ENCODE assay signal across 15 cellular contexts in genomic region chr13:30698023-30698422, GRCh38. TPM values are rescaled to one million over a fixed set of nuclear protein-coding genes. Genes with fewer than 3 reads are reported as not detected.
A peak's percentile ranks its signal among the peaks of the same experiment; 100 is the strongest.
DNase-seq lines count a peak whose midpoint lies in the region; ATAC-seq and TF ChIP-seq lines count a peak whose summit lies in the region.
"Had no signal": no experiment of that assay in that cellular context is flagged by ENCODE, and none has a peak within 500 bp of the region (broad histone marks: within the 10 kb centered on the region; RNA-seq: fewer than 3 reads in every experiment).

No MANE protein-coding gene starts in this region.

- dilution Hi-C loops in IMR-90 (cut with HindIII; ENCODE audit: low sequenced_read_pairs, unreplicated experiment), result no loop called here

- H3K9me1 ChIP-seq in IMR-90 (ENCODE audit: insufficient read depth, low read length), result peaks cover 5% of the 10 kb centered on the region; the same call in 1 of the 2 replicates

- peak overlapping the region; percentile 46; the same call in 1 of the 2 replicates for H3K23ac ChIP-seq in IMR-90 (ENCODE audit: low read depth, low read length)

- peak overlapping the region; percentile 36; the same call in 1 of the 2 replicates for H3K4ac ChIP-seq in IMR-90 (ENCODE audit: low read depth, low read length)

- H3K4me3 ChIP-seq in IMR-90 (ENCODE audit: insufficient read depth, low read depth, low read length), result no peak overlapping the region
- no peak overlapping the region for H3K4me3 ChIP-seq in brain microvascular endothelial cell (ENCODE audit: low read depth, low read length)
- peak overlapping the region; percentile 59 for H3K4me3 ChIP-seq in thoracic aorta
- H3K4me3 ChIP-seq: hepatocyte, thyroid gland had no signal

- H3K9me3 ChIP-seq in IMR-90 (ENCODE audit: control insufficient read depth, insufficient read depth, low read length), result no peaks in the 10 kb centered on the region
- H3K9me3 ChIP-seq in thoracic aorta, result no peaks in the 10 kb centered on the region
- H3K9me3 ChIP-seq: thyroid gland had no signal

- no peak overlapping the region for H2AK9ac ChIP-seq in IMR-90 (replicated peaks; ENCODE audit: low read depth, low read length, poor library complexity)

- peak overlapping the region; percentile 75; the same call in 2 of the 3 replicates for H2BK15ac ChIP-seq in IMR-90 (ENCODE audit: low read depth, low read length)

- 20% methylated on average over 1 of the region's 7 CpGs; no CpG with 5 or more reads in 1 of the 2 experiments for WGBS in IMR-90 (ENCODE audit: extremely low coverage in 2 of 2, insufficient read length in 1 of 2), 2 experiments

- H3K18ac ChIP-seq in IMR-90 (ENCODE audit: low read depth, low read length), result peak overlapping the region; percentile 89

- peak overlapping the region; percentile 70 to 76; a peak in 2 of 4 replicates for H4K8ac ChIP-seq in IMR-90 (ENCODE audit: low read depth in 2 of 2, low read length in 2 of 2)

- peak overlapping the region; percentile 69; the same call in 1 of the 2 replicates for H3K27ac ChIP-seq in IMR-90 (ENCODE audit: insufficient read depth, low read length)
- H3K27ac ChIP-seq in brain microvascular endothelial cell, result peak overlapping the region; percentile 78
- peak overlapping the region in 1 of 2 donors; percentile 16 for H3K27ac ChIP-seq in thoracic aorta
- H3K27ac ChIP-seq: hepatocyte, thyroid gland had no signal

- H4K91ac ChIP-seq in IMR-90 (ENCODE audit: insufficient read depth, low read depth, low read length), result no peak overlapping the region

- peak overlapping the region; percentile 43 for H3K4me2 ChIP-seq in IMR-90 (ENCODE audit: low read depth, low read length)
- H3K4me2 ChIP-seq: hepatocyte had no signal

- H3K4me1 ChIP-seq in IMR-90 (ENCODE audit: control insufficient read depth, insufficient read depth, low read length) (peaks cover 25% of the 10 kb centered on the region), thoracic aorta (ENCODE audit: control insufficient read depth in 1 of 2, low read depth in 2 of 2) (peaks cover 10 to 15% of the 10 kb centered on the region in 2 donors)

- TF ChIP-seq CTCF in IMR-90 (conservative IDR thresholded peaks at IDR 0.05; ENCODE audit: low read depth, low read length) (no peak), brain microvascular endothelial cell (IDR thresholded peaks at IDR 0.05; ENCODE audit: low read depth, low read length, missing control alignments) (no peak), thoracic aorta (IDR thresholded peaks at IDR 0.05) (no peak)

- H3K79me1 ChIP-seq in IMR-90 (ENCODE audit: low read depth in 1 of 2, low read length in 2 of 2), result no peaks in the 10 kb centered on the region

- no TSS peak for BruUV-seq in IMR-90 (replicated peaks; lab: Mats Ljungman, UMichigan)

- CTCF ChIA-PET in IMR-90 (lab: Yijun Ruan, JAX), result no interaction called here

- no peak for TF ChIP-seq RAD21 in IMR-90 (IDR thresholded peaks at IDR 0.05; ENCODE audit: low read length)

- H4K5ac ChIP-seq in IMR-90 (ENCODE audit: low read depth, low read length), result peak overlapping the region; percentile 92

- H3K27me3 ChIP-seq in IMR-90 (ENCODE audit: control insufficient read depth, insufficient read depth, low read length) (no peaks in the 10 kb centered on the region), brain microvascular endothelial cell (replicated peaks) (no peaks in the 10 kb centered on the region), thoracic aorta (replicated peaks; ENCODE audit: insufficient read depth) (no peaks in the 10 kb centered on the region)
- H3K27me3 ChIP-seq: hepatocyte, thyroid gland had no signal

- POLR2A ChIA-PET in IMR-90 (lab: Charles Lee; ENCODE audit: unreplicated experiment), result no interaction called here

- H2BK5ac ChIP-seq in IMR-90 (ENCODE audit: low read depth, low read length, poor library complexity, severe bottlenecking), result no peak overlapping the region

- peak overlapping the region; percentile 40 for H2BK20ac ChIP-seq in IMR-90 (ENCODE audit: low read depth, low read length)

- ATAC-seq in IMR-90 (ENCODE audit: low read depth) (peak; percentile 30), thoracic aorta (ENCODE audit: insufficient number of reproducible peaks, low FRiP score, low read depth) (no peak), HG02884 (IDR thresholded peaks at IDR 0.05; ENCODE audit: unreplicated experiment) (no peak), HG03108 (IDR thresholded peaks at IDR 0.05; ENCODE audit: unreplicated experiment) (no peak)
- ATAC-seq: activated T-cell treated with anti-CD3 and anti-CD28 coated beads, Interleukin-2, amount 50 U/mL, for 4 hours had no signal

- peak overlapping the region; percentile 15 for H2AFZ ChIP-seq in IMR-90 (replicated peaks; ENCODE audit: low read length, poor library complexity)
- H2AFZ ChIP-seq: hepatocyte had no signal

- H3K14ac ChIP-seq in IMR-90 (replicated peaks; ENCODE audit: low read depth, low read length), result peak overlapping the region; percentile 26

- no peak overlapping the region for H3K9ac ChIP-seq in IMR-90 (ENCODE audit: low read depth, low read length)

- no peaks in the 10 kb centered on the region for H4K20me1 ChIP-seq in IMR-90 (ENCODE audit: insufficient read depth, low read length)

- TF ChIP-seq POLR2A in IMR-90 (IDR thresholded peaks at IDR 0.05; ENCODE audit: low read depth, low read length), result no peak

- intact Hi-C loops in IMR-90 (cut with micrococcal nuclease), result loop anchor here (10.0 kb wide), 1 partner anchor 563 kb away; no protein-coding TSS in a partner anchor

- no peak overlapping the region for H2AK5ac ChIP-seq in IMR-90 (ENCODE audit: low read depth, low read length)

- DNase-seq in IMR-90 (peak; percentile 81), brain microvascular endothelial cell (peak; percentile 81), hepatic stellate cell (ENCODE audit: low spot score) (peak; percentile 42), thoracic aorta (ENCODE audit: low spot score) (no peak), ureter (ENCODE audit: low spot score) (no peak), NCI-H1092 (lab: John Stamatoyannopoulos, UW) (no peak)
- DNase-seq: activated naive CD8-positive, alpha-beta T cell treated with anti-CD3 and anti-CD28 coated beads for 36 hours; activated T-cell treated with anti-CD3 and anti-CD28 coated beads, Interleukin-2, amount 50 U/mL, for 4 hours; midbrain; NCI-H1105; NCI-H748 treated with DMSO at 0.1 percent for 48 hours; thyroid gland had no signal

- in situ Hi-C loops in IMR-90 (cut with MboI; ENCODE audit: low sequenced_read_pairs), result no loop called here
- in situ Hi-C loops in brain microvascular endothelial cell (cut with HindIII; ENCODE audit: low pct_ligation_motif_present, low sequenced_read_pairs), result no loop called here

- no peak overlapping the region for H3K56ac ChIP-seq in IMR-90 (ENCODE audit: extremely low read depth, insufficient read depth, low read length)

- H2BK120ac ChIP-seq in IMR-90 (ENCODE audit: low read depth, low read length), result peak overlapping the region; percentile 36; the same call in 1 of the 2 replicates

- H3K36me3 ChIP-seq in IMR-90 (ENCODE audit: control insufficient read depth, insufficient read depth, low read length) (no peaks in the 10 kb centered on the region), brain microvascular endothelial cell (replicated peaks) (no peaks in the 10 kb centered on the region), thoracic aorta (no peaks in the 10 kb centered on the region)
- H3K36me3 ChIP-seq: thyroid gland had no signal

TF ChIP-seq in IMR-90, 13 proteins besides CTCF, POLR2A, EP300 and RAD21:
- TF ChIP-seq MAFK (IDR thresholded peaks at IDR 0.05; ENCODE audit: low read depth, low read length) (0 out of 2 replicates have a peak, but pooled peaks have one; percentile 6), FOS (IDR thresholded peaks at IDR 0.05; ENCODE audit: low read depth, low read length) (no peak), CEBPB (IDR thresholded peaks at IDR 0.05; ENCODE audit: low read depth, low read length) (peak; percentile 26; the same call in 1 of the 2 replicates)

RNA-seq across cellular contexts. Expression of gene ALOX5AP, which starts 37.3 kb away (rescaled TPM):
- total RNA-seq in IMR-90 (2012; rRNA removed) (0.28 TPM in 1 of 2 replicates, not detected in the other), thoracic aorta (10 to 100 TPM; 27.5 to 69.9 TPM), ureter (10.7 TPM)
- 0.62 and 0.63 TPM in 2 replicates for polyA plus RNA-seq in IMR-90 (2012; rRNA removed)
- polyA plus RNA-seq in IMR-90 (2012; cell fraction: cytosol; rRNA removed), result 0.30 and 0.45 TPM in 2 replicates
- 0.53 TPM in 1 of 2 replicates, not detected in the other for polyA plus RNA-seq in IMR-90 (2012; cell fraction: nucleus; rRNA removed; ENCODE audit: low replicate concordance)

Comparison
In these comparisons a context has a peak if more than half of its experiments do, and no peak if none do; other contexts are left out.
1. DNase-seq: peak in IMR-90 (single experiment), brain microvascular endothelial cell (single experiment) and hepatic stellate cell (single experiment); none in thoracic aorta (single experiment), ureter (single experiment) and NCI-H1092 (single experiment).